Comparison of ENCODE assay signal across 1 cellular context in genomic region chr1:24958766-24959622, GRCh38.
TF ChIP-seq lines count a peak whose summit lies in the region.

No MANE protein-coding gene starts in this region.

TF ChIP-seq in GM23338, 12 proteins besides CTCF, POLR2A, EP300 and RAD21:
- TF ChIP-seq NANOG (IDR thresholded peaks at IDR 0.05; ENCODE audit: borderline replicate concordance) = no peak
- TF ChIP-seq EZH2phosphoT487 (IDR thresholded peaks at IDR 0.05; ENCODE audit: unreplicated experiment) = no peak
- TF ChIP-seq ZNF331 (CRISPR knock-in tag; IDR thresholded peaks at IDR 0.05; ENCODE audit: low read depth) = no peak
- TF ChIP-seq REST (IDR thresholded peaks at IDR 0.05; ENCODE audit: unreplicated experiment) = no peak
- TF ChIP-seq EZH2 (IDR thresholded peaks at IDR 0.05; ENCODE audit: low read depth, unreplicated experiment) = no peak
- no peak for TF ChIP-seq JUNB (IDR thresholded peaks at IDR 0.05; ENCODE audit: unreplicated experiment)
- TF ChIP-seq POLR2AphosphoS5 (IDR thresholded peaks at IDR 0.05; ENCODE audit: low read depth) = no peak
TF ChIP-seq in GM23338: peak in this region for 0.
